Comparison of ENCODE assay signal across 9 cellular contexts in genomic region chr11:57310630-57311086, GRCh38. TPM values are rescaled to one million over a fixed set of nuclear protein-coding genes. Genes with fewer than 3 reads are reported as not detected.
DNase-seq lines count a peak whose midpoint lies in the region; ATAC-seq and TF ChIP-seq lines count a peak whose summit lies in the region.
"Had no signal": no experiment of that assay in that cellular context is flagged by ENCODE, and none has a peak within 500 bp of the region (broad histone marks: within the 10 kb centered on the region; RNA-seq: fewer than 3 reads in every experiment).

No MANE protein-coding gene starts in this region.

- no peak for ATAC-seq in activated T-cell treated with anti-CD3 and anti-CD28 coated beads, Interleukin-2, amount 50 U/mL, for 72 hours (replicated peaks in 1 of 2)
- ATAC-seq in upper lobe of left lung (ENCODE audit: low FRiP score in 2 of 2), result peak; percentile 0 to 31
- ATAC-seq in HG03432 (IDR thresholded peaks at IDR 0.05; ENCODE audit: unreplicated experiment), result no peak
- no peak for ATAC-seq in HG03378 (IDR thresholded peaks at IDR 0.05; ENCODE audit: unreplicated experiment)

- no peak overlapping the region for H3K27ac Mint-ChIP-seq in activated T-cell treated with anti-CD3 and anti-CD28 coated beads, Interleukin-2, amount 50 U/mL, for 72 hours
- H3K27ac Mint-ChIP-seq: activated B cell treated with CpG ODN at 0.5 μM for 24 hours had no signal

- no peaks in the 10 kb centered on the region for H3K36me3 Mint-ChIP-seq in activated T-cell treated with anti-CD3 and anti-CD28 coated beads, Interleukin-2, amount 50 U/mL, for 72 hours (ENCODE audit: insufficient read depth in 2 of 2)

- no peak for TF ChIP-seq POLR2A in upper lobe of left lung (IDR thresholded peaks at IDR 0.05)

- H3K4me3 ChIP-seq in astrocyte of the cerebellum (ENCODE audit: low read depth, low read length) (peak overlapping the region; percentile 52), upper lobe of left lung (peak overlapping the region; percentile 23 to 62 (median 54))

- no peak for DNase-seq in activated T-cell treated with anti-CD3 and anti-CD28 coated beads, Interleukin-2, amount 50 U/mL, for 72 hours
- DNase-seq in activated T-cell treated with anti-CD3 and anti-CD28 coated beads for 4 hours (no peak), astrocyte of the cerebellum (ENCODE audit: low read depth) (no peak), upper lobe of left lung (peak in 1 of 2 donors; percentile 80), NCI-H1930 (lab: John Stamatoyannopoulos, UW) (no peak)
- DNase-seq: activated B cell treated with CpG ODN at 0.5 μM for 24 hours had no signal

- no peaks in the 10 kb centered on the region for H3K9me3 ChIP-seq in upper lobe of left lung

- no peak for TF ChIP-seq CTCF in astrocyte of the cerebellum (IDR thresholded peaks at IDR 0.05; ENCODE audit: low read depth, low read length, missing control alignments)
- TF ChIP-seq CTCF in upper lobe of left lung (IDR thresholded peaks at IDR 0.05), result no peak

- H3K27ac ChIP-seq in layer of hippocampus (ENCODE audit: low read depth, low read length) (peak overlapping the region; percentile 77), upper lobe of left lung (peak overlapping the region; percentile 81 to 94 (median 90))

- in situ Hi-C loops in astrocyte of the cerebellum (cut with HindIII; ENCODE audit: low sequenced_read_pairs), result no loop called here

- peak overlapping the region; percentile 48 to 60 for H3K4me3 Mint-ChIP-seq in activated T-cell treated with anti-CD3 and anti-CD28 coated beads, Interleukin-2, amount 50 U/mL, for 72 hours

- no peaks in the 10 kb centered on the region for H3K27me3 ChIP-seq in layer of hippocampus (ENCODE audit: control insufficient read depth, insufficient read depth, low read length)
- H3K27me3 ChIP-seq in upper lobe of left lung, result no peaks in the 10 kb centered on the region

- H3K4me1 Mint-ChIP-seq in activated T-cell treated with anti-CD3 and anti-CD28 coated beads, Interleukin-2, amount 50 U/mL, for 72 hours (ENCODE audit: low read depth), result peaks cover 16% of the 10 kb centered on the region

- peaks cover 61 to 81% (median 80%) of the 10 kb centered on the region in 4 donors for H3K4me1 ChIP-seq in upper lobe of left lung

- peak in 2 of 4 donors; percentile 33 to 87 for TF ChIP-seq EP300 in upper lobe of left lung (IDR thresholded peaks at IDR 0.05)

- H3K9me3 Mint-ChIP-seq in activated T-cell treated with anti-CD3 and anti-CD28 coated beads, Interleukin-2, amount 50 U/mL, for 72 hours, result no peaks in the 10 kb centered on the region
- H3K9me3 Mint-ChIP-seq: activated B cell treated with CpG ODN at 0.5 μM for 24 hours had no signal

- H3K36me3 ChIP-seq in upper lobe of left lung, result peaks cover 15 to 64% (median 45%) of the 10 kb centered on the region in 4 donors

- no peaks in the 10 kb centered on the region for H3K27me3 Mint-ChIP-seq in activated T-cell treated with anti-CD3 and anti-CD28 coated beads, Interleukin-2, amount 50 U/mL, for 72 hours (ENCODE audit: low read depth)

- WGBS in upper lobe of left lung, 2 donors, result 39 to 46% methylated on average over 6 of the region's 6 CpGs

RNA-seq across cellular contexts. Expression of gene TNKS1BP1, which starts 14.1 kb away (rescaled TPM):
- total RNA-seq in activated T-cell treated with anti-CD3 and anti-CD28 coated beads, Interleukin-2, amount 50 U/mL, for 72 hours, result 10 to 100 TPM; 16.9 to 23.8 TPM
- total RNA-seq in upper lobe of left lung, result 100 to 1,000 TPM; 120 to 322 (median 184) TPM

RNA-seq across cellular contexts. Expression of gene SSRP1, which starts 25.0 kb away (rescaled TPM):
- total RNA-seq in activated T-cell treated with anti-CD3 and anti-CD28 coated beads, Interleukin-2, amount 50 U/mL, for 72 hours, result 100 to 1,000 TPM; 213 to 254 TPM
- 10 to 100 TPM; 48.2 to 89.6 (median 65.5) TPM for total RNA-seq in upper lobe of left lung

RNA-seq across cellular contexts. Expression of gene P2RX3, which starts 27.5 kb away (rescaled TPM):
- total RNA-seq in activated T-cell treated with anti-CD3 and anti-CD28 coated beads, Interleukin-2, amount 50 U/mL, for 72 hours, result not detected
- not detected for total RNA-seq in upper lobe of left lung
- total RNA-seq: activated B cell treated with CpG ODN at 0.5 μM for 24 hours had no signal

Comparison
In these comparisons a context has a peak if more than half of its experiments do, and no peak if none do; other contexts are left out.
1. ATAC-seq: peak in upper lobe of left lung (2 of 2); none in activated T-cell treated with anti-CD3 and anti-CD28 coated beads, Interleukin-2, amount 50 U/mL, for 72 hours (0 of 2), HG03432 (single experiment) and HG03378 (single experiment).
2. RNA of gene TNKS1BP1, which starts 14.1 kb away (total RNA-seq): 120 to 322 TPM in upper lobe of left lung; 16.9 to 23.8 TPM in activated T-cell treated with anti-CD3 and anti-CD28 coated beads, Interleukin-2, amount 50 U/mL, for 72 hours; every median in the first group is over 4 times any median in the second.